In genomic region chr17:47831934-47832327, GRCh38 we compare ENCODE assay signal across 8 cellular contexts.
A peak's percentile ranks its signal among the peaks of the same experiment; 100 is the strongest.
DNase-seq lines count a peak whose midpoint lies in the region; ATAC-seq and TF ChIP-seq lines count a peak whose summit lies in the region.

No MANE protein-coding gene starts in this region.

- H4K20me1 ChIP-seq in DND-41 (ENCODE audit: insufficient read depth, low read length), result peaks cover 6% of the 10 kb centered on the region

- H3K4me2 ChIP-seq in DND-41 (ENCODE audit: insufficient read depth, low read length), result peak overlapping the region; percentile 73

- no peak for TF ChIP-seq CTCF in DND-41 (IDR thresholded peaks at IDR 0.05; ENCODE audit: borderline replicate concordance, extremely low read depth, low read length, poor library complexity, severe bottlenecking)

- H3K27me3 ChIP-seq in DND-41 (ENCODE audit: insufficient read depth, low read length, poor library complexity), result no peaks in the 10 kb centered on the region
- H3K27me3 ChIP-seq in mucosa of stomach (ENCODE audit: control insufficient read depth, insufficient read depth, low read length), result no peaks in the 10 kb centered on the region

- peak overlapping the region; percentile 97 for H2AFZ ChIP-seq in DND-41 (ENCODE audit: low read depth, low read length)

- ATAC-seq in DND-41 (ENCODE audit: insufficient read depth, low read depth) (no peak), HG02870 (IDR thresholded peaks at IDR 0.05; ENCODE audit: unreplicated experiment) (no peak)

- H3K27ac ChIP-seq in DND-41 (ENCODE audit: low read length) (peak overlapping the region; percentile 7), cingulate gyrus (ENCODE audit: low read depth, low read length) (peak overlapping the region; percentile 39)

- H3K9ac ChIP-seq in DND-41 (ENCODE audit: low read depth, low read length) (peak overlapping the region; percentile 77), mucosa of stomach (ENCODE audit: low read length) (no peak overlapping the region)

- H3K9me3 ChIP-seq in DND-41 (ENCODE audit: insufficient read depth, low read length, severe bottlenecking) (no peaks in the 10 kb centered on the region), mucosa of stomach (ENCODE audit: control insufficient read depth, low read length) (no peaks in the 10 kb centered on the region)

- H3K4me3 ChIP-seq in DND-41 (ENCODE audit: low read depth in 1 of 2, low read length in 2 of 2) (peak overlapping the region; percentile 93 to 97; a peak in 3 of 4 replicates), mucosa of stomach (ENCODE audit: low read length) (peak overlapping the region; percentile 85)

- H3K36me3 ChIP-seq in DND-41 (ENCODE audit: insufficient read depth, low read length) (peaks cover 24% of the 10 kb centered on the region), mucosa of stomach (ENCODE audit: control insufficient read depth, insufficient read depth, low read length) (peaks cover 9% of the 10 kb centered on the region)

- no peak for DNase-seq in DND-41
- peak; percentile 33 for DNase-seq in MV-4-11 (lab: John Stamatoyannopoulos, UW)
- no peak for DNase-seq in AG20443 (ENCODE audit: low spot score)
- DNase-seq in NCI-H1694 (lab: John Stamatoyannopoulos, UW), result no peak
- no peak for DNase-seq in activated gamma-delta T cell (lab: John Stamatoyannopoulos, UW)

- H3K79me2 ChIP-seq in DND-41 (ENCODE audit: insufficient read depth, low read length), result peaks cover 32% of the 10 kb centered on the region

- peaks cover 30% of the 10 kb centered on the region for H3K4me1 ChIP-seq in DND-41 (ENCODE audit: insufficient read depth, low read length)
- peaks cover 16% of the 10 kb centered on the region for H3K4me1 ChIP-seq in mucosa of stomach (ENCODE audit: control insufficient read depth, insufficient read depth, low read length)
